In the genomic region with DNA sequence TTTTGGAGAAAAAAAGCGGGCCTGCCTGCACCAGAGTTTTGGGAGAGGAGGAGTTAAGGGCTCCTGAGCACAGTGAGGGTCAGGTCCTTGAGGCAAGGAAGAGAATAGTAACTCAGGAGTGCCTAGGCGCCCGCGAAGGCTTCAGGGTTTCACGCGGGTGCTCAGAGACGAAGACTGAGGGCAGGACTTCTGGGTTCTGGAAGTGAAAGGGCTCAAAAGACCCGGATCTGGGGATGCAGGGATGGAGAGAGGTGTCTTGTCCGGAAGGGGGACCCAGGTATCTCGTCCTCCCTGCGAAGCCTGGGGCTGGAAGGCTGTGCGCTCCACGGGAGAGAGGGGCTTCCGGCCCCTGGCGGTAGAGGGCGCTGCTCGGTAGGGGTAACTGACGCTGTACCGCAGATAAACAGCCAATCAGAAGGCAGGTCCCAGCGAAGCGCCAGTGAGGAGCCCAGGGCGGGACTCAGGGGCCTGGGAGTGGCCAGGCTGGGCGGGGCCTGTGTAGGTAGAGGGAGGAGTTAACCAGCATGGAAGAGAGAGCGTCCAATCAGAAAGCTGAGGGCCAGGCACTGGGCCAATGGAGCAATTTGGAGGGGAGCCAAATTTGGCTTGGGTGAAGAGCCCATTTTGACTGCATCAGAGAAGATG, we compare ENCODE assay signal across 8 cellular contexts. TPM values are rescaled to one million over a fixed set of nuclear protein-coding genes. Genes with fewer than 3 reads are reported as not detected.
DNase-seq lines count a peak whose midpoint lies in the region; ATAC-seq and TF ChIP-seq lines count a peak whose summit lies in the region.

No MANE protein-coding gene starts in this region.

- peak overlapping the region; percentile 84 to 91 (median 86) for H3K4me3 Mint-ChIP-seq in brain

- H3K36me3 ChIP-seq in Peyer's patch (peaks cover 0 to 4% (median 0%) of the 10 kb centered on the region in 3 donors), iPS DF 6.9 (ENCODE audit: control insufficient read depth, insufficient read depth, low read length) (no peaks in the 10 kb centered on the region), gastrocnemius medialis (no peaks in the 10 kb centered on the region)

- H3K27me3 ChIP-seq in Peyer's patch: no peaks in the 10 kb centered on the region
- H3K27me3 ChIP-seq in iPS DF 6.9 (ENCODE audit: control insufficient read depth, insufficient read depth, low read length): peaks cover 1% of the 10 kb centered on the region; the same call in 1 of the 2 replicates
- H3K27me3 ChIP-seq in gastrocnemius medialis: peaks cover 4 to 21% (median 5%) of the 10 kb centered on the region in 3 donors

- H3K9me3 Mint-ChIP-seq in brain: no peaks in the 10 kb centered on the region

- peaks cover 0 to 50% (median 13%) of the 10 kb centered on the region in 4 donors for H3K4me1 ChIP-seq in Peyer's patch
- no peaks in the 10 kb centered on the region for H3K4me1 ChIP-seq in iPS DF 6.9 (ENCODE audit: control insufficient read depth, insufficient read depth, low read length)
- peaks cover 0 to 11% of the 10 kb centered on the region in 2 donors for H3K4me1 ChIP-seq in gastrocnemius medialis

- TF ChIP-seq CTCF in Peyer's patch (IDR thresholded peaks at IDR 0.05) (peak in 5 of 6 experiments; percentile 26 to 67 (median 62)), brain (conservative IDR thresholded peaks at IDR 0.05) (peak; percentile 57 to 76), gastrocnemius medialis (IDR thresholded peaks at IDR 0.05 in 4 of 5, conservative IDR thresholded peaks at IDR 0.05 in 1 of 5) (peak; percentile 65 to 80 (median 68))

- peaks cover 57% of the 10 kb centered on the region for H3K27me3 Mint-ChIP-seq in brain

- intact Hi-C loops in gastrocnemius medialis (cut with DNase I; ENCODE audit: low total_unique reads): loop anchor here (2.0 to 5.0 kb wide), 3 partner anchors 36 to 400 kb away; a partner anchor contains a TSS

- H3K27ac ChIP-seq in Peyer's patch (peak overlapping the region; percentile 50 to 89 (median 77)), iPS DF 6.9 (ENCODE audit: low read length) (no peak overlapping the region), gastrocnemius medialis (peak overlapping the region; percentile 83 to 89 (median 87))

- no CpG with 5 or more reads among the region's 24 CpGs for WGBS in iPS DF 6.9 (ENCODE audit: insufficient coverage, insufficient read length)

- peaks cover 35% of the 10 kb centered on the region for H3K4me1 Mint-ChIP-seq in brain

- H3K4me3 ChIP-seq in Peyer's patch (peak overlapping the region; percentile 37 to 66 (median 52)), iPS DF 6.9 (ENCODE audit: low read length) (peak overlapping the region; percentile 49; the same call in 1 of the 2 replicates), gastrocnemius medialis (peak overlapping the region; percentile 63 to 76 (median 67))

- DNase-seq in DMS79 (lab: John Stamatoyannopoulos, UW) (peak; percentile 94), HS-5 (ENCODE audit: low read depth) (peak; percentile 69), Peyer's patch (peak; percentile 41 to 88 (median 86)), iPS DF 6.9 (ENCODE audit: low read depth, low spot score) (no peak), gastrocnemius medialis (peak; percentile 60 to 81)

- TF ChIP-seq POLR2A in Peyer's patch (IDR thresholded peaks at IDR 0.05): no peak
- peak in 1 of 2 donors; percentile 7 for TF ChIP-seq POLR2A in gastrocnemius medialis (IDR thresholded peaks at IDR 0.05)

- peak overlapping the region; percentile 75 to 96 (median 81) for H3K27ac Mint-ChIP-seq in brain

- ATAC-seq in gastrocnemius medialis (peak; percentile 79 to 82), GM21737 (IDR thresholded peaks at IDR 0.05; ENCODE audit: unreplicated experiment) (no peak), GM19324 (IDR thresholded peaks at IDR 0.05; ENCODE audit: low FRiP score, unreplicated experiment) (no peak)

- peaks cover 10% of the 10 kb centered on the region for H3K36me3 Mint-ChIP-seq in brain

- in situ Hi-C loops in gastrocnemius medialis (cut with MboI; ENCODE audit: low sequenced_read_pairs in 4 of 4): no loop called here

- H3K9me3 ChIP-seq in Peyer's patch: no peaks in the 10 kb centered on the region
- no peaks in the 10 kb centered on the region for H3K9me3 ChIP-seq in iPS DF 6.9 (ENCODE audit: control insufficient read depth, insufficient read depth, low read length)
- no peaks in the 10 kb centered on the region for H3K9me3 ChIP-seq in gastrocnemius medialis

RNA-seq across cellular contexts. Expression of a gene that starts 0.7 kb away (rescaled TPM):
- total RNA-seq in Peyer's patch (10 to 100 TPM in 3 of 4 donors, 1 to 10 TPM in 1; 6.0 to 45.4 (median 18.2) TPM), gastrocnemius medialis (10 to 100 TPM in 1 of 4 donors, 1 to 10 TPM in 3; 4.6 to 14.4 (median 7.4) TPM)
- 15.8 TPM for polyA plus RNA-seq in brain (ENCODE audit: insufficient read depth, low read depth, low replicate concordance)

RNA-seq across cellular contexts. Expression of a gene that starts 10.2 kb away (rescaled TPM):
- total RNA-seq in Peyer's patch: 1 to 10 TPM in 2 of 4 donors, under 1 TPM in 1, not detected in 1; 0.94 to 5.4 (median 2.4) TPM
- 3.7 TPM for polyA plus RNA-seq in brain (ENCODE audit: insufficient read depth, low read depth, low replicate concordance)
- not detected for total RNA-seq in gastrocnemius medialis

RNA-seq across cellular contexts. Expression of a gene that starts 13.4 kb away (rescaled TPM):
- total RNA-seq in Peyer's patch (10 to 100 TPM; 12.4 to 20.4 (median 17.6) TPM), gastrocnemius medialis (10 to 100 TPM; 13.9 to 24.3 (median 19.4) TPM)
- polyA plus RNA-seq in brain (ENCODE audit: insufficient read depth, low read depth, low replicate concordance): 19.2 TPM

RNA-seq across cellular contexts. Expression of a gene that starts 30.1 kb away (rescaled TPM):
- total RNA-seq in Peyer's patch (1 to 10 TPM in 1 of 4 donors, under 1 TPM in 1, not detected in 2; 0.47 to 1.3 TPM), gastrocnemius medialis (1 to 10 TPM in 3 of 4 donors, under 1 TPM in 1; 0.65 to 3.0 (median 1.5) TPM)
- 1.4 TPM for polyA plus RNA-seq in brain (ENCODE audit: insufficient read depth, low read depth, low replicate concordance)

RNA-seq across cellular contexts. Expression of a gene that starts 35.5 kb away (rescaled TPM):
- 100 to 1,000 TPM in 3 of 4 donors, 10 to 100 TPM in 1; 65.2 to 124 (median 110) TPM for total RNA-seq in Peyer's patch
- 103 TPM for polyA plus RNA-seq in brain (ENCODE audit: insufficient read depth, low read depth, low replicate concordance)
- total RNA-seq in gastrocnemius medialis: 10 to 100 TPM in 1 of 4 donors, 1 to 10 TPM in 3; 6.7 to 15.1 (median 8.5) TPM

Comparison
In these comparisons a context has a peak if more than half of its experiments do, and no peak if none do; other contexts are left out.
1. ATAC-seq: peak in gastrocnemius medialis (2 of 2); none in GM21737 (single experiment) and GM19324 (single experiment).
2. Peak in every context shown above with its lines, with median percentiles within 50 percentile points of each other: H3K4me3 ChIP-seq and CTCF ChIP-seq.